Comparison of ENCODE assay signal across 8 cellular contexts in the genomic region with DNA sequence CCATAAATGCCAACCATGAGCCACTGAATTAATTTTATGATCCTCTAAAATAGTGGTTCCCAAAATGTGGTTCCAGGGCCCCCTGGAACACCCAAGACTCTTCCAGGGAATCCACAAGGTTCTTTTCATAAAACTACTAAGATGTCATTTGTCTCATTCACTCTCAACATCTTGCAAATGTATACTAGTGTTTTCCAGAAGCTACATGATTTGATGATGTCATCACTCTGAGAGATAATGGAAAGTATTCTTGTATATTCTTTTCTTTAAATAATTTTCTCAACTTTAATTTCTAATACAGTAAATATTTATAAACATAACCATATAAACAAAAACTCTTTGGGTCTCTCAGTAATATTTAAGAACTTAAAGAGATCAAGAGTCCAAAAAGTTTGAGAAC. TPM values are rescaled to one million over a fixed set of nuclear protein-coding genes. Genes with fewer than 3 reads are reported as not detected.
"Had no signal": no experiment of that assay in that cellular context is flagged by ENCODE, and none has a peak within 500 bp of the region (broad histone marks: within the 10 kb centered on the region; RNA-seq: fewer than 3 reads in every experiment).

No MANE protein-coding gene starts in this region.

- FAIRE-seq: HTR-8/SVneo, K562 had no signal

- H3K36me3 ChIP-seq: HAP-1 had no signal

- ATAC-seq: HCT116, K562 had no signal

- H3K4me1 ChIP-seq: HAP-1 had no signal

- H3K4me3 ChIP-seq: HAP-1, K562 had no signal

- H3K9me3 ChIP-seq: HAP-1 had no signal

- DNase-seq: GOT3, H7, KG1 had no signal

RNA-seq across cellular contexts. Expression of a gene that starts 57.0 kb away (rescaled TPM):
- total RNA-seq: HT-29, K562 had no signal
- polyA plus RNA-seq: K562 had no signal
